27 cellular contexts compared by ENCODE assay signal in the genomic region with DNA sequence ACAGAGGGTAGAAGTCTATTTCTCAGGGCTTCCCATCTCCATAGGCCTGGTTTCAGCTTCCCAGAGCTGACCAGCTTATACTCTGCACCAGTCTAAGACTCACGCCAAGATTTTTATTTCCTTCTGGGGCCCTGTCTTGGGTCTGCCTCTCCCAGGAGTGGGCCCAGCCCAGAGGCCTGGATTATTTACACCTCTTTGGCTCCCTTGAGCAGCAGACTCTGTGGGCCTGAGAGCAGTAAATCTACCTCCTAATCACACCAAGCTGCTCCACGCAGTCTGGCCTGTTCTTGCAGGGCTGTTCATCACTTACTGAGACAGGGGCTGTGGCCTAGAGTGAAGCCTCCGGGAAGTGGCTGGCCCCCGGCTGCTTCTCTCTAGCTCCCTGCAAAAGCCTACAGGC.
DNase-seq lines count a peak whose midpoint lies in the region; ATAC-seq and TF ChIP-seq lines count a peak whose summit lies in the region.
"Had no signal": no experiment of that assay in that cellular context is flagged by ENCODE, and none has a peak within 500 bp of the region (broad histone marks: within the 10 kb centered on the region; RNA-seq: fewer than 3 reads in every experiment).

No MANE protein-coding gene starts in this region.

- no peak overlapping the region for H3K4me3 Mint-ChIP-seq in stimulated activated memory B cell treated with anti-CD40 and anti-IgM and Interleukin-4, amounts not matched to agents 10 μg/mL and 1 μg/mL and 100 μg/mL, for 72 hours
- H3K4me3 Mint-ChIP-seq: activated CD4-positive, alpha-beta memory T cell treated with anti-CD3 and anti-CD28 coated beads, Interleukin-2, amount 10 ng/mL, durations not matched to agents 7 days and 5 days had no signal

- H3K27ac Mint-ChIP-seq in stimulated activated memory B cell treated with anti-CD40 and anti-IgM and Interleukin-4, amounts not matched to agents 10 μg/mL and 1 μg/mL and 100 μg/mL, for 72 hours, result no peak overlapping the region
- H3K27ac Mint-ChIP-seq: activated CD4-positive, alpha-beta memory T cell treated with anti-CD3 and anti-CD28 coated beads, Interleukin-2, amount 10 ng/mL, durations not matched to agents 7 days and 5 days had no signal

- H3K4me1 ChIP-seq in mucosa of descending colon (ENCODE audit: low read depth), result peaks cover 18% of the 10 kb centered on the region
- no peaks in the 10 kb centered on the region for H3K4me1 ChIP-seq in right lobe of liver

- TF ChIP-seq CTCF in mucosa of descending colon (IDR thresholded peaks at IDR 0.05) (no peak), right lobe of liver (IDR thresholded peaks at IDR 0.05) (no peak)

- no peaks in the 10 kb centered on the region for H3K27me3 Mint-ChIP-seq in stimulated activated memory B cell treated with anti-CD40 and anti-IgM and Interleukin-4, amounts not matched to agents 10 μg/mL and 1 μg/mL and 100 μg/mL, for 72 hours
- H3K27me3 Mint-ChIP-seq: activated CD4-positive, alpha-beta memory T cell treated with anti-CD3 and anti-CD28 coated beads, Interleukin-2, amount 10 ng/mL, durations not matched to agents 7 days and 5 days had no signal

- intact Hi-C loops in mucosa of descending colon (cut with DNase I, micrococcal nuclease) (no loop called here), right lobe of liver (cut with DNase I) (loop anchor here in 1 of 2 donors (5.0 kb wide), 1 partner anchor 96 kb away; no protein-coding TSS in a partner anchor)

- no peaks in the 10 kb centered on the region for H3K36me3 Mint-ChIP-seq in stimulated activated memory B cell treated with anti-CD40 and anti-IgM and Interleukin-4, amounts not matched to agents 10 μg/mL and 1 μg/mL and 100 μg/mL, for 72 hours

- H3K9me3 ChIP-seq in mucosa of descending colon (no peaks in the 10 kb centered on the region), right lobe of liver (no peaks in the 10 kb centered on the region)
- H3K9me3 ChIP-seq: SK-N-SH had no signal

- DNase-seq in GM04504 (ENCODE audit: low read depth) (peak; percentile 50), amniotic epithelial cell (ENCODE audit: low read depth) (peak; percentile 84), mucosa of descending colon (no peak), iPS-NIHi11 (ENCODE audit: low spot score) (no peak), right lobe of liver (no peak)
- DNase-seq: activated CD4-positive, alpha-beta memory T cell treated with anti-CD3 and anti-CD28 coated beads, Interleukin-2, amount 10 ng/mL, durations not matched to agents 7 days and 5 days; activated CD4-positive, CD25-positive, alpha-beta regulatory T cell; amniotic stem cell; caudate nucleus; dermis blood vessel endothelial cell; DMS153; GF-D8; GM23248; hypothalamus; KG1; mesendoderm; NCI-H187 treated with DMSO at 0.1 percent for 48 hours; NCI-H446; NK-92 treated with Interleukin-12 subunit alpha and Interleukin-12 subunit beta, amount 100 ng/mL, for 24 hours; retina; SK-N-SH; stimulated activated CD8-positive, alpha-beta memory T cell treated with anti-CD3 and anti-CD28 coated beads, Interleukin-4, amount 100 ng/mL, for 48 hours; T-helper 9 cell had no signal

- TF ChIP-seq POLR2A in right lobe of liver (IDR thresholded peaks at IDR 0.05), result no peak

- H3K4me1 Mint-ChIP-seq in stimulated activated memory B cell treated with anti-CD40 and anti-IgM and Interleukin-4, amounts not matched to agents 10 μg/mL and 1 μg/mL and 100 μg/mL, for 72 hours, result no peaks in the 10 kb centered on the region
- H3K4me1 Mint-ChIP-seq: activated CD4-positive, alpha-beta memory T cell treated with anti-CD3 and anti-CD28 coated beads, Interleukin-2, amount 10 ng/mL, durations not matched to agents 7 days and 5 days had no signal

- H3K36me3 ChIP-seq in mucosa of descending colon (ENCODE audit: low read depth) (no peaks in the 10 kb centered on the region), right lobe of liver (no peaks in the 10 kb centered on the region)

- H3K27me3 ChIP-seq in right lobe of liver, result no peaks in the 10 kb centered on the region

- ATAC-seq in mucosa of descending colon, result peak; percentile 72
- peak; percentile 5 for ATAC-seq in stimulated activated memory B cell treated with anti-CD40 and anti-IgM and Interleukin-4, amounts not matched to agents 10 μg/mL and 1 μg/mL and 100 μg/mL, for 72 hours
- no peak for ATAC-seq in GM18520 (IDR thresholded peaks at IDR 0.05; ENCODE audit: unreplicated experiment)
- no peak for ATAC-seq in HG03565 (IDR thresholded peaks at IDR 0.05; ENCODE audit: unreplicated experiment)
- ATAC-seq in right lobe of liver, result no peak
- ATAC-seq: GM12878 had no signal

- no peak overlapping the region for H3K4me3 ChIP-seq in mucosa of descending colon
- no peak overlapping the region for H3K4me3 ChIP-seq in right lobe of liver
- H3K4me3 ChIP-seq: GM12878, GM23248 had no signal

- WGBS in right lobe of liver (ENCODE audit: insufficient coverage, low coverage, low lambda C conversion rate, missing lambda C conversion rate), result 80% methylated on average over 2 of the region's 4 CpGs

- H3K27ac ChIP-seq in right lobe of liver, result no peak overlapping the region
- H3K27ac ChIP-seq: GM23248 had no signal

- no peaks in the 10 kb centered on the region for H3K9me3 Mint-ChIP-seq in stimulated activated memory B cell treated with anti-CD40 and anti-IgM and Interleukin-4, amounts not matched to agents 10 μg/mL and 1 μg/mL and 100 μg/mL, for 72 hours
- H3K9me3 Mint-ChIP-seq: activated CD4-positive, alpha-beta memory T cell treated with anti-CD3 and anti-CD28 coated beads, Interleukin-2, amount 10 ng/mL, durations not matched to agents 7 days and 5 days had no signal

Comparison
In these comparisons a context has a peak if more than half of its experiments do, and no peak if none do; other contexts are left out.
1. DNase-seq: peak in GM04504 (single experiment) and amniotic epithelial cell (single experiment); none in mucosa of descending colon (0 of 3), iPS-NIHi11 (single experiment) and right lobe of liver (0 of 3).
2. ATAC-seq: peak in mucosa of descending colon (single experiment) and stimulated activated memory B cell treated with anti-CD40 and anti-IgM and Interleukin-4, amounts not matched to agents 10 μg/mL and 1 μg/mL and 100 μg/mL, for 72 hours (single experiment); none in GM18520 (single experiment), HG03565 (single experiment) and right lobe of liver (0 of 4).